ENCODE assay signal across 8 cellular contexts in the genomic region with DNA sequence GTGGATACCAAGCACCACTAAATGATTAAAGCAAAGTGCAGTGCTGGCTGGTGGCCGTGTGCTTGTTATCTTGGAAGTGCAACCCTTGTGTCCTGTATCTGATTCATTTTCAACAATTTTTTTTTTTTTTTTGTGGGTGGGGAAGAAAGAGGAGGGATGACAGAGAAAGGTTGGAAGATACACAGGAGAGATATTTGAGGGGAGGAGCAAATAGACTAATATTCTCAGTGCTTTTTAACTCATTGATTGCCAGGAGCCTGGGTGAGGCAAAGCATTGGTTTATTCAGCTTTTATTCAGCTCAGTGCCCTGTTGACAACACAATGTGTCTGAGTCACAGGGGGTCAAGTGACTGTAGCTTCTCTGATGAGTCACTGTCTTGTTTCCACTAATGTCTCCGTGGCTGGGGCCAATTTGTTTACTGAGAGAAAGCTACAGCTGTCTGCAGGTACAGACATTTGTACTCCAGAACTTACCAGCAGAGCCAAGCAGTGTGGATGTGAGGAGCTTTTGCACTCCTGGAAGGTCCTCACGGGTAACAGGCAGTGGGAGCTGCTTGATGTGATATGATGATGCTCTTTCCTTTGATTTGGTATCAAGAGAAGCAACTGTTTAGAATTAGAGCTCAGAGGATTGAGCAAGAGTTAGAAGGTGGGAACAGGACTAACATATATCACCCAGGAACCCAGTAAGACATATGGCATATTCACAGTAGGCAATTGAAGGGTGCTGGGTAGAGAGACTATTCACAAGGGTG. TPM values are rescaled to one million over a fixed set of nuclear protein-coding genes. Genes with fewer than 3 reads are reported as not detected.
DNase-seq lines count a peak whose midpoint lies in the region; ATAC-seq lines count a peak whose summit lies in the region.

No MANE protein-coding gene starts in this region.

- H3K27ac ChIP-seq in HUES64 (ENCODE audit: low read depth, low read length) (peak overlapping the region; percentile 37; the same call in 1 of the 2 replicates), substantia nigra (ENCODE audit: low read depth, low read length, poor library complexity, severe bottlenecking) (peak overlapping the region; percentile 17)

- ATAC-seq in GM19395 (IDR thresholded peaks at IDR 0.05; ENCODE audit: unreplicated experiment) (peak; percentile 76), GM21717 (IDR thresholded peaks at IDR 0.05; ENCODE audit: unreplicated experiment) (no peak)

- peaks cover 18% of the 10 kb centered on the region for H3K4me1 ChIP-seq in HUES64 (ENCODE audit: insufficient read depth, low read length)

- WGBS in HUES64 = 16% methylated on average over 3 of the region's 3 CpGs

- no peaks in the 10 kb centered on the region for H3K36me3 ChIP-seq in HUES64 (ENCODE audit: insufficient read depth, low read length)

- no peaks in the 10 kb centered on the region for H3K27me3 ChIP-seq in HUES64 (ENCODE audit: insufficient read depth, low read length)

- no peaks in the 10 kb centered on the region for H3K9me3 ChIP-seq in HUES64 (ENCODE audit: insufficient read depth, low read depth, low read length)

- DNase-seq in AG08396 (ENCODE audit: low spot score) = peak; percentile 68
- DNase-seq in activated CD8-positive, alpha-beta memory T cell treated with anti-CD3 and anti-CD28 coated beads, Interleukin-2, amount 50 U/mL, for 4 hours = peak; percentile 19
- DNase-seq in glomerular visceral epithelial cell (ENCODE audit: extremely low spot score) = peak; percentile 73
- DNase-seq in substantia nigra (lab: John Stamatoyannopoulos, UW) = peak in 20 of 49 donors; percentile 5 to 79 (median 16)
- no peak for DNase-seq in DMS79 treated with DMSO at 0.1 percent for 48 hours (lab: John Stamatoyannopoulos, UW)

- no peak overlapping the region for H3K9ac ChIP-seq in HUES64 (ENCODE audit: low read depth, low read length)

- no peak overlapping the region for H3K4me3 ChIP-seq in HUES64 (ENCODE audit: low read length)

RNA-seq across cellular contexts. Expression of a gene that starts 23.6 kb away (rescaled TPM):
- 0.55 TPM for polyA plus RNA-seq in HUES64 (2013, experiment 1 of 2)
- polyA plus RNA-seq in HUES64 (2013, experiment 2 of 2) = 0.95 TPM

RNA-seq across cellular contexts. Expression of a gene that starts 36.2 kb away (rescaled TPM):
- 35.0 TPM for polyA plus RNA-seq in HUES64 (2013, experiment 1 of 2)
- polyA plus RNA-seq in HUES64 (2013, experiment 2 of 2) = 29.4 TPM
